ENCODE assay signal across 1 cellular context in the genomic region with DNA sequence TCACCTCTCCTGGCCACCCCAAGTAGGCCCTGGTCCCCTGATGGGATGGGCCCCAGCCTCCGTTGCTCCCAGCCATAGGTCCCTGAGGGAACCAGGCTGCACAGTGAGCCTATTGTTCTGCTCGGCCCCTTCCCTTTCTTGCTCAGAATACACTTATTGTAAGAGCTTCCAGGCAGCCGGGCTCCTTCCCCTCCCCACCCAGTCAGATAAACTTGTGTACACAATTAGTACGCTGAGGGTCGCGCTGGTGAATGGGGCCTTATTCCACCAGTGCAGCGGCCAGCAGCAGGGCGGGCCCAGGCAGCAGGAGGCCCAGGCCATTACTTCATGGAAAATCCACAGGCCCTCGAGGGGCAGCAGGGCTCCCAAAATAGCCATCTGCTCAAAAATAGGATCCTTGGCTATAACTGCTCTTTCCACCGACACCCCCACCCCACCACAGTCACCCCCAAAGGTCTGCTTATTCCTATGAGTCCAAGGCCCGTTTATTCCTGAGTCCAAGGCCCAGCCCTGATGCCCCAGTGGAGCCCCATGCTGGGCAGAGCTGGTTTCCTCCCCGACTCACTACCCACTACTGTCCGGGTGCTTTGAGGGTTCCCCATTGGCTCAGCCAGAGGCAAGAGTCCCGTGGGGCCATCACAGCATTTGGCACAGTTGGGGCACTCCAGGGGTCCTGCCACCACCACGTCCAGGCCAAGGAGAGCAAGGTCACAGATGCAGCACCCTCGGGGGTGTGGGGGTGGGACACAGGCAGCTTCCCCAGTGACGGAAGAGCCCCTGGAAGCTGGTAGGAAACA.
TF ChIP-seq lines count a peak whose summit lies in the region.

No MANE protein-coding gene starts in this region.

TF ChIP-seq in HepG2, 621 proteins besides CTCF, POLR2A, EP300 and RAD21 (continued from another document):
- TF ChIP-seq, protein P1, sequence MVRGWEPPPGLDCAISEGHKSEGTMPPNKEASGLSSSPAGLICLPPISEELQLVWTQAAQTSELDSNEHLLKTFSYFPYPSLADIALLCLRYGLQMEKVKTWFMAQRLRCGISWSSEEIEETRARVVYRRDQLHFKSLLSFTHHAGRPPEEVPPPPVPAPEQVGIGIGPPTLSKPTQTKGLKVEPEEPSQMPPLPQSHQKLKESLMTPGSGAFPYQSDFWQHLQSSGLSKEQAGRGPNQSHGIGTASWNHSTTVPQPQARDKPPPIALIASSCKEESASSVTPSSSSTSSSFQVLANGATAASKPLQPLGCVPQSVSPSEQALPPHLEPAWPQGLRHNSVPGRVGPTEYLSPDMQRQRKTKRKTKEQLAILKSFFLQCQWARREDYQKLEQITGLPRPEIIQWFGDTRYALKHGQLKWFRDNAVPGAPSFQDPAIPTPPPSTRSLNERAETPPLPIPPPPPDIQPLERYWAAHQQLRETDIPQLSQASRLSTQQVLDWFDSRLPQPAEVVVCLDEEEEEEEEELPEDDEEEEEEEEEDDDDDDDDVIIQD (CRISPR knock-in tag; IDR thresholded peaks at IDR 0.05; ENCODE audit: low read depth), result no peak
- TF ChIP-seq FLYWCH1 (CRISPR knock-in tag; IDR thresholded peaks at IDR 0.05) (no peak), SP5 (CRISPR knock-in tag; IDR thresholded peaks at IDR 0.05; ENCODE audit: borderline replicate concordance, low read depth) (peak; percentile 83), ZNF709 (CRISPR knock-in tag; IDR thresholded peaks at IDR 0.05) (no peak), CENPT (CRISPR knock-in tag; IDR thresholded peaks at IDR 0.05; ENCODE audit: low read depth) (no peak), SP4 (CRISPR knock-in tag; IDR thresholded peaks at IDR 0.05) (no peak), TMF1 (CRISPR knock-in tag; IDR thresholded peaks at IDR 0.05; ENCODE audit: low read depth) (no peak), TBX2 (CRISPR knock-in tag; IDR thresholded peaks at IDR 0.05; ENCODE audit: borderline replicate concordance) (peak; percentile 81), NR2F2 (IDR thresholded peaks at IDR 0.05; ENCODE audit: borderline replicate concordance, low read depth) (no peak), RAD51 (IDR thresholded peaks at IDR 0.05; ENCODE audit: borderline replicate concordance) (no peak), MAFF (IDR thresholded peaks at IDR 0.05; ENCODE audit: low read depth, low read length) (no peak)
- TF ChIP-seq, protein P2, sequence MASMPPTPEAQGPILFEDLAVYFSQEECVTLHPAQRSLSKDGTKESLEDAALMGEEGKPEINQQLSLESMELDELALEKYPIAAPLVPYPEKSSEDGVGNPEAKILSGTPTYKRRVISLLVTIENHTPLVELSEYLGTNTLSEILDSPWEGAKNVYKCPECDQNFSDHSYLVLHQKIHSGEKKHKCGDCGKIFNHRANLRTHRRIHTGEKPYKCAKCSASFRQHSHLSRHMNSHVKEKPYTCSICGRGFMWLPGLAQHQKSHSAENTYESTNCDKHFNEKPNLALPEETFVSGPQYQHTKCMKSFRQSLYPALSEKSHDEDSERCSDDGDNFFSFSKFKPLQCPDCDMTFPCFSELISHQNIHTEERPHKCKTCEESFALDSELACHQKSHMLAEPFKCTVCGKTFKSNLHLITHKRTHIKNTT (CRISPR knock-in tag; IDR thresholded peaks at IDR 0.05), result no peak
- TF ChIP-seq, protein P3, sequence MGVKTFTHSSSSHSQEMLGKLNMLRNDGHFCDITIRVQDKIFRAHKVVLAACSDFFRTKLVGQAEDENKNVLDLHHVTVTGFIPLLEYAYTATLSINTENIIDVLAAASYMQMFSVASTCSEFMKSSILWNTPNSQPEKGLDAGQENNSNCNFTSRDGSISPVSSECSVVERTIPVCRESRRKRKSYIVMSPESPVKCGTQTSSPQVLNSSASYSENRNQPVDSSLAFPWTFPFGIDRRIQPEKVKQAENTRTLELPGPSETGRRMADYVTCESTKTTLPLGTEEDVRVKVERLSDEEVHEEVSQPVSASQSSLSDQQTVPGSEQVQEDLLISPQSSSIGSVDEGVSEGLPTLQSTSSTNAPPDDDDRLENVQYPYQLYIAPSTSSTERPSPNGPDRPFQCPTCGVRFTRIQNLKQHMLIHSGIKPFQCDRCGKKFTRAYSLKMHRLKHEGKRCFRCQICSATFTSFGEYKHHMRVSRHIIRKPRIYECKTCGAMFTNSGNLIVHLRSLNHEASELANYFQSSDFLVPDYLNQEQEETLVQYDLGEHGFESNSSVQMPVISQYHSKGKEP (CRISPR knock-in tag; IDR thresholded peaks at IDR 0.05), result no peak
- TF ChIP-seq, protein P4, sequence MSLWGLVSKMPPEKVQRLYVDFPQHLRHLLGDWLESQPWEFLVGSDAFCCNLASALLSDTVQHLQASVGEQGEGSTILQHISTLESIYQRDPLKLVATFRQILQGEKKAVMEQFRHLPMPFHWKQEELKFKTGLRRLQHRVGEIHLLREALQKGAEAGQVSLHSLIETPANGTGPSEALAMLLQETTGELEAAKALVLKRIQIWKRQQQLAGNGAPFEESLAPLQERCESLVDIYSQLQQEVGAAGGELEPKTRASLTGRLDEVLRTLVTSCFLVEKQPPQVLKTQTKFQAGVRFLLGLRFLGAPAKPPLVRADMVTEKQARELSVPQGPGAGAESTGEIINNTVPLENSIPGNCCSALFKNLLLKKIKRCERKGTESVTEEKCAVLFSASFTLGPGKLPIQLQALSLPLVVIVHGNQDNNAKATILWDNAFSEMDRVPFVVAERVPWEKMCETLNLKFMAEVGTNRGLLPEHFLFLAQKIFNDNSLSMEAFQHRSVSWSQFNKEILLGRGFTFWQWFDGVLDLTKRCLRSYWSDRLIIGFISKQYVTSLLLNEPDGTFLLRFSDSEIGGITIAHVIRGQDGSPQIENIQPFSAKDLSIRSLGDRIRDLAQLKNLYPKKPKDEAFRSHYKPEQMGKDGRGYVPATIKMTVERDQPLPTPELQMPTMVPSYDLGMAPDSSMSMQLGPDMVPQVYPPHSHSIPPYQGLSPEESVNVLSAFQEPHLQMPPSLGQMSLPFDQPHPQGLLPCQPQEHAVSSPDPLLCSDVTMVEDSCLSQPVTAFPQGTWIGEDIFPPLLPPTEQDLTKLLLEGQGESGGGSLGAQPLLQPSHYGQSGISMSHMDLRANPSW (CRISPR knock-in tag; IDR thresholded peaks at IDR 0.05; ENCODE audit: borderline replicate concordance), result no peak
- TF ChIP-seq, protein P5, sequence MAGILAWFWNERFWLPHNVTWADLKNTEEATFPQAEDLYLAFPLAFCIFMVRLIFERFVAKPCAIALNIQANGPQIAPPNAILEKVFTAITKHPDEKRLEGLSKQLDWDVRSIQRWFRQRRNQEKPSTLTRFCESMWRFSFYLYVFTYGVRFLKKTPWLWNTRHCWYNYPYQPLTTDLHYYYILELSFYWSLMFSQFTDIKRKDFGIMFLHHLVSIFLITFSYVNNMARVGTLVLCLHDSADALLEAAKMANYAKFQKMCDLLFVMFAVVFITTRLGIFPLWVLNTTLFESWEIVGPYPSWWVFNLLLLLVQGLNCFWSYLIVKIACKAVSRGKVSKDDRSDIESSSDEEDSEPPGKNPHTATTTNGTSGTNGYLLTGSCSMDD (CRISPR knock-in tag; IDR thresholded peaks at IDR 0.05), result no peak
TF ChIP-seq in HepG2: peak in this region for 166.
